In genomic region chr7:127655720-127656119, GRCh38 we compare ENCODE assay signal across 27 cellular contexts. TPM values are rescaled to one million over a fixed set of nuclear protein-coding genes. Genes with fewer than 3 reads are reported as not detected.
DNase-seq lines count a peak whose midpoint lies in the region; ATAC-seq, FAIRE-seq and TF ChIP-seq lines count a peak whose summit lies in the region.
"Had no signal": no experiment of that assay in that cellular context is flagged by ENCODE, and none has a peak within 500 bp of the region (broad histone marks: within the 10 kb centered on the region; RNA-seq: fewer than 3 reads in every experiment).

No MANE protein-coding gene starts in this region.

- 91% methylated on average over 2 of the region's 2 CpGs for WGBS in HepG2 (ENCODE audit: low lambda C conversion rate)
- 56% methylated on average over 2 of the region's 2 CpGs for WGBS in right lobe of liver (ENCODE audit: insufficient coverage, low coverage, low lambda C conversion rate, missing lambda C conversion rate)
- WGBS in hepatocyte (ENCODE audit: low lambda C conversion rate, missing lambda C conversion rate) = 78% methylated on average over 2 of the region's 2 CpGs

- H2AFZ ChIP-seq in HepG2 (ENCODE audit: low read length) = no peak overlapping the region
- no peak overlapping the region for H2AFZ ChIP-seq in hepatocyte

- TF ChIP-seq CTCF in HepG2 (CRISPR knock-in tag; IDR thresholded peaks at IDR 0.05) (no peak), right lobe of liver (IDR thresholded peaks at IDR 0.05) (no peak), WTC11 (IDR thresholded peaks at IDR 0.05) (no peak), hepatocyte (IDR thresholded peaks at IDR 0.05; ENCODE audit: poor library complexity) (no peak), type B pancreatic cell (conservative IDR thresholded peaks at IDR 0.05) (no peak)

- no peak overlapping the region for H3K9ac ChIP-seq in HepG2 (ENCODE audit: insufficient read depth, low read depth, low read length)

- H3K36me3 ChIP-seq in HepG2 (replicated peaks in 1 of 2; ENCODE audit: control insufficient read depth in 1 of 2, insufficient read depth in 2 of 2, low read length in 2 of 2) (peaks cover 2 to 41% of the 10 kb centered on the region in 2 experiments; a peak in 3 of 5 replicates), right lobe of liver (peaks cover 0 to 7% (median 0%) of the 10 kb centered on the region in 4 donors), hepatocyte (replicated peaks; ENCODE audit: insufficient read depth, low read depth) (peaks cover 3% of the 10 kb centered on the region)

- no peak for FAIRE-seq in HepG2 (lab: Jason Lieb, UNC)
- FAIRE-seq: H54, islet of Langerhans, urothelium cell line had no signal

- H3K4me3 Mint-ChIP-seq in WTC11 (no peak overlapping the region), type B pancreatic cell (peak overlapping the region; percentile 9)
- H3K4me3 Mint-ChIP-seq: activated CD8-positive, alpha-beta T cell treated with anti-CD3 and anti-CD28 coated beads, Interleukin-2, amount 10 ng/mL, durations not matched to agents 7 days and 5 days had no signal

- no peaks in the 10 kb centered on the region for H3K9me3 ChIP-seq in HepG2 (ENCODE audit: low read length)
- no peaks in the 10 kb centered on the region for H3K9me3 ChIP-seq in right lobe of liver
- no peaks in the 10 kb centered on the region for H3K9me3 ChIP-seq in hepatocyte (ENCODE audit: low read depth)
- H3K9me3 ChIP-seq: esophagus squamous epithelium, MG63 had no signal

- TF ChIP-seq POLR2A in HepG2 (IDR thresholded peaks at IDR 0.05; ENCODE audit: insufficient read depth in 1 of 2, low read depth in 2 of 2, low read length in 2 of 2) (no peak), right lobe of liver (IDR thresholded peaks at IDR 0.05) (no peak)

- H3K4me1 ChIP-seq in HepG2 (ENCODE audit: insufficient read depth, low read length) (peaks cover 66% of the 10 kb centered on the region), right lobe of liver (peaks cover 0 to 31% (median 15%) of the 10 kb centered on the region in 4 donors), hepatocyte (ENCODE audit: insufficient read depth) (peaks cover 34% of the 10 kb centered on the region)

- H3K9me3 Mint-ChIP-seq in WTC11 (no peaks in the 10 kb centered on the region), type B pancreatic cell (no peaks in the 10 kb centered on the region)
- H3K9me3 Mint-ChIP-seq: CD4-positive, CD25-positive, alpha-beta regulatory T cell; naive thymus-derived CD4-positive, alpha-beta T cell; T-helper 1 cell treated with Interleukin-12 subunit alpha and Interleukin-12 subunit beta and Interleukin-4 antibody, amounts not matched to agents 30 μg/mL and 1 μg/mL, for 36 hours had no signal

- H3K36me3 Mint-ChIP-seq in WTC11 = peaks cover 31% of the 10 kb centered on the region
- H3K36me3 Mint-ChIP-seq in type B pancreatic cell = peaks cover 16% of the 10 kb centered on the region

- H4K20me1 ChIP-seq in HepG2 (ENCODE audit: insufficient read depth, low read length) (peaks cover 62% of the 10 kb centered on the region), hepatocyte (ENCODE audit: insufficient read depth, poor library complexity, severe bottlenecking) (peaks cover 77% of the 10 kb centered on the region)

- H3K27me3 Mint-ChIP-seq in WTC11 (ENCODE audit: low read depth) = no peaks in the 10 kb centered on the region
- no peaks in the 10 kb centered on the region for H3K27me3 Mint-ChIP-seq in type B pancreatic cell
- H3K27me3 Mint-ChIP-seq: CD4-positive, CD25-positive, alpha-beta regulatory T cell; naive thymus-derived CD4-positive, alpha-beta T cell had no signal

- intact Hi-C loops in HepG2 (cut with micrococcal nuclease; ENCODE audit: unreplicated experiment) = loop anchor here (10.0 kb wide), 2 partner anchors 71 to 261 kb away; partner anchors contain the start of genes ARF5, GCC1 and ZNF800
- intact Hi-C loops in right lobe of liver (cut with DNase I) = no loop called here

- no TSS peak for BruUV-seq in HepG2 (replicated peaks; lab: Mats Ljungman, UMichigan)

- DNase-seq in HepG2 (ENCODE audit: low spot score) (no peak), right lobe of liver (no peak), WTC11 (ENCODE audit: low spot score) (no peak), hepatocyte (ENCODE audit: low spot score) (no peak), type B pancreatic cell (ENCODE audit: extremely low spot score, unreplicated experiment) (no peak), foreskin melanocyte (no peak)
- DNase-seq in stimulated activated naive CD4-positive, alpha-beta T cell (lab: John Stamatoyannopoulos, UW) = no peak
- DNase-seq: activated CD8-positive, alpha-beta T cell treated with anti-CD3 and anti-CD28 coated beads, Interleukin-2, amount 10 ng/mL, durations not matched to agents 7 days and 5 days; activated effector memory CD4-positive, alpha-beta T cell treated with Interleukin-2 at 50 U/mL for 16 hours; CD4-positive, CD25-positive, alpha-beta regulatory T cell; dermis blood vessel endothelial cell; DMS79; esophagus squamous epithelium; glutamatergic neuron; MG63; naive thymus-derived CD4-positive, alpha-beta T cell; NCI-H345; NK-92 treated with Interleukin-12 subunit alpha and Interleukin-12 subunit beta, amount 100 ng/mL, for 24 hours; SHP77 treated with DMSO at 0.1 percent for 48 hours; stimulated activated CD4-positive, alpha-beta T cell treated with anti-CD3 and anti-CD28 coated beads, Interleukin-15, amount 100 ng/mL, for 24 hours; stimulated activated naive CD8-positive, alpha-beta T cell treated with anti-CD3 and anti-CD28 coated beads, Interleukin-15, Interleukin-2, amounts not matched to agents 100 U/mL and 50 U/mL, for 24 hours had no signal

- H3K27me3 ChIP-seq in HepG2 (ENCODE audit: control insufficient read depth in 1 of 2, insufficient read depth in 2 of 2, low read length in 2 of 2) (no peaks in the 10 kb centered on the region; a peak in 1 of 5 replicates), right lobe of liver (no peaks in the 10 kb centered on the region), hepatocyte (no peaks in the 10 kb centered on the region)
- H3K27me3 ChIP-seq: esophagus squamous epithelium, MG63 had no signal

- POLR2A ChIA-PET in HepG2 (lab: Yijun Ruan, JAX) (no interaction called here), WTC11 (lab: Charles Lee) (interaction anchor here (0.7 kb wide), 1 partner anchor 35 kb away, joined by 5 read pairs; no protein-coding TSS in a partner anchor)

- peaks cover 47% of the 10 kb centered on the region for H3K4me1 Mint-ChIP-seq in WTC11
- peaks cover 38% of the 10 kb centered on the region for H3K4me1 Mint-ChIP-seq in type B pancreatic cell (ENCODE audit: unreplicated experiment)

- H3K9me2 ChIP-seq in hepatocyte (replicated peaks; ENCODE audit: insufficient read depth) = no peaks in the 10 kb centered on the region

- H3K4me3 ChIP-seq in HepG2 (replicated peaks in 1 of 3; ENCODE audit: insufficient read depth in 1 of 3, low read depth in 2 of 3, low read length in 3 of 3) (peak overlapping the region in 1 of 3 experiments; percentile 8; a peak in 1 of 6 replicates), right lobe of liver (no peak overlapping the region), hepatocyte (no peak overlapping the region)
- H3K4me3 ChIP-seq: esophagus squamous epithelium, MG63 had no signal

- in situ Hi-C loops in HepG2 (cut with HindIII; ENCODE audit: extremely low pct_ligation_motif_present, low pct_unique_long_range_greater_than_20kb) = no loop called here

- H3K79me2 ChIP-seq in HepG2 (ENCODE audit: insufficient read depth, low read length) (peaks cover 87% of the 10 kb centered on the region), hepatocyte (peaks cover 85% of the 10 kb centered on the region)

- H3K27ac ChIP-seq in HepG2 (ENCODE audit: extremely low read length, insufficient read depth, low read length) (no peak overlapping the region), right lobe of liver (no peak overlapping the region), hepatocyte (no peak overlapping the region)
- H3K27ac ChIP-seq: esophagus squamous epithelium had no signal

- peak overlapping the region; percentile 43; the same call in 1 of the 2 replicates for H3K27ac Mint-ChIP-seq in WTC11
- H3K27ac Mint-ChIP-seq in type B pancreatic cell = no peak overlapping the region
- H3K27ac Mint-ChIP-seq: activated CD8-positive, alpha-beta T cell treated with anti-CD3 and anti-CD28 coated beads, Interleukin-2, amount 10 ng/mL, durations not matched to agents 7 days and 5 days; T-helper 1 cell treated with Interleukin-12 subunit alpha and Interleukin-12 subunit beta and Interleukin-4 antibody, amounts not matched to agents 30 μg/mL and 1 μg/mL, for 36 hours had no signal

- H3K4me2 ChIP-seq in HepG2 (ENCODE audit: low read depth, low read length) (peak overlapping the region; percentile 83), hepatocyte (peak overlapping the region; percentile 75)

- TF ChIP-seq EP300 in HepG2 (IDR thresholded peaks at IDR 0.05; ENCODE audit: low read depth in 2 of 2, low read length in 2 of 2) (no peak), HepG2 (CRISPR knock-in tag; IDR thresholded peaks at IDR 0.05; ENCODE audit: borderline replicate concordance) (no peak)

- TF ChIP-seq RAD21 in HepG2 (CRISPR knock-in tag; IDR thresholded peaks at IDR 0.05) = no peak

- CTCF ChIA-PET in HepG2 (lab: Yijun Ruan, JAX; ENCODE audit: low intra/inter-chr PET ratio, low total read pairs) = no interaction called here
- CTCF ChIA-PET in WTC11 (lab: Charles Lee) = interaction anchor here (2.5 kb wide), 1 partner anchor 26 kb away, joined by 11 read pairs; no protein-coding TSS in a partner anchor

- no peak for ATAC-seq in HepG2
- no peak for ATAC-seq in right lobe of liver
- ATAC-seq in WTC11 = no peak
- no peak for ATAC-seq in SK-N-SH treated with all-trans-retinoic acid at 6 μM for 48 hours
- ATAC-seq: activated CD8-positive, alpha-beta T cell treated with anti-CD3 and anti-CD28 coated beads, Interleukin-2, amount 10 ng/mL, durations not matched to agents 7 days and 5 days; naive thymus-derived CD4-positive, alpha-beta T cell; stimulated activated naive CD8-positive, alpha-beta T cell treated with anti-CD3 and anti-CD28 coated beads, Interleukin-15, Interleukin-2, amounts not matched to agents 100 U/mL and 50 U/mL, for 24 hours had no signal

RNA-seq across cellular contexts. Expression of gene SND1, which starts 3.7 kb away (rescaled TPM):
- total RNA-seq in HepG2 (2016; rRNA removed; fragmentation: Illumina TruSeq; extraction: Trizol) (170 and 182 TPM in 2 replicates), right lobe of liver (100 to 1,000 TPM in 5 of 6 experiments, 10 to 100 TPM in 1; 77.5 to 150 (median 126) TPM), WTC11 (2021) (237 to 261 TPM (median 240 TPM) in 3 replicates), hepatocyte (200 and 205 TPM in 2 replicates), type B pancreatic cell (ENCODE audit: low replicate concordance) (183 and 199 TPM in 2 replicates)
- 34.5 and 40.2 TPM in 2 replicates for total RNA-seq in HepG2 (2016; cell fraction: cytosol; rRNA removed; fragmentation: Illumina TruSeq; extraction: Trizol; ENCODE audit: low read depth)
- 155 and 182 TPM in 2 replicates for total RNA-seq in HepG2 (2016; cell fraction: insoluble cytoplasmic fraction; rRNA removed; fragmentation: Illumina TruSeq; extraction: Trizol)
- total RNA-seq in HepG2 (2016; cell fraction: membrane; rRNA removed; fragmentation: Illumina TruSeq; extraction: Trizol) = 84.3 and 94.4 TPM in 2 replicates
- total RNA-seq in HepG2 (2016; cell fraction: nucleus; rRNA removed; fragmentation: Illumina TruSeq; extraction: Trizol) = 172 and 175 TPM in 2 replicates
- polyA plus RNA-seq in HepG2 (2011; rRNA removed) (110 and 126 TPM in 2 replicates), hepatocyte (130 and 141 TPM in 2 replicates)
- 131 and 133 TPM in 2 replicates for polyA plus RNA-seq in HepG2 (2011; cell fraction: cytosol; rRNA removed)
- 69.2 and 72.7 TPM in 2 replicates for polyA plus RNA-seq in HepG2 (2011; cell fraction: nucleus; rRNA removed)
- 165 and 216 TPM in 2 replicates for polyA plus RNA-seq in HepG2 (2012)
- 22.2 and 26.2 TPM in 2 replicates for polyA plus RNA-seq in HepG2 (2016; cell fraction: cytosol; fragmentation: Illumina TruSeq; extraction: Trizol; ENCODE audit: low read depth)
- polyA plus RNA-seq in HepG2 (2016; cell fraction: insoluble cytoplasmic fraction; fragmentation: Illumina TruSeq; extraction: Trizol; ENCODE audit: low read depth) = 124 and 140 TPM in 2 replicates
- polyA plus RNA-seq in HepG2 (2016; cell fraction: membrane; fragmentation: Illumina TruSeq; extraction: Trizol; ENCODE audit: low read depth) = 49.9 and 61.8 TPM in 2 replicates
- 108 TPM in 2 replicates for polyA plus RNA-seq in HepG2 (2016; cell fraction: nucleus; fragmentation: Illumina TruSeq; extraction: Trizol; ENCODE audit: insufficient read depth, low read depth)
- polyA minus RNA-seq in HepG2 (2011; rRNA and poly(A)+ RNA removed; ENCODE audit: low replicate concordance) = 268 and 294 TPM in 2 replicates
- polyA minus RNA-seq in HepG2 (2011; cell fraction: cytosol; rRNA and poly(A)+ RNA removed) = 168 and 188 TPM in 2 replicates
- polyA minus RNA-seq in HepG2 (2011; cell fraction: nucleus; rRNA and poly(A)+ RNA removed) = 266 and 305 TPM in 2 replicates

RNA-seq across cellular contexts. Expression of gene PAX4, which starts 37.8 kb away (rescaled TPM):
- total RNA-seq in HepG2 (2016; rRNA removed; fragmentation: Illumina TruSeq; extraction: Trizol) (not detected in 2 replicates), right lobe of liver (not detected), WTC11 (2021) (not detected in 3 replicates), hepatocyte (0.24 and 0.30 TPM in 2 replicates), type B pancreatic cell (ENCODE audit: low replicate concordance) (3.4 and 14.9 TPM in 2 replicates)
- total RNA-seq in HepG2 (2016; cell fraction: cytosol; rRNA removed; fragmentation: Illumina TruSeq; extraction: Trizol; ENCODE audit: low read depth) = not detected in 2 replicates
- total RNA-seq in HepG2 (2016; cell fraction: insoluble cytoplasmic fraction; rRNA removed; fragmentation: Illumina TruSeq; extraction: Trizol) = not detected in 2 replicates
- total RNA-seq in HepG2 (2016; cell fraction: membrane; rRNA removed; fragmentation: Illumina TruSeq; extraction: Trizol) = not detected in 2 replicates
- total RNA-seq in HepG2 (2016; cell fraction: nucleus; rRNA removed; fragmentation: Illumina TruSeq; extraction: Trizol) = not detected in 2 replicates
- polyA plus RNA-seq in HepG2 (2011; rRNA removed) (not detected in 2 replicates), hepatocyte (0.65 and 0.66 TPM in 2 replicates)
- polyA plus RNA-seq in HepG2 (2011; cell fraction: cytosol; rRNA removed) = not detected in 2 replicates
- not detected in 2 replicates for polyA plus RNA-seq in HepG2 (2011; cell fraction: nucleus; rRNA removed)
- polyA plus RNA-seq in HepG2 (2012) = not detected in 2 replicates
- polyA plus RNA-seq in HepG2 (2016; cell fraction: cytosol; fragmentation: Illumina TruSeq; extraction: Trizol; ENCODE audit: low read depth) = not detected in 2 replicates
- polyA plus RNA-seq in HepG2 (2016; cell fraction: insoluble cytoplasmic fraction; fragmentation: Illumina TruSeq; extraction: Trizol; ENCODE audit: low read depth) = not detected in 2 replicates
- polyA plus RNA-seq in HepG2 (2016; cell fraction: membrane; fragmentation: Illumina TruSeq; extraction: Trizol; ENCODE audit: low read depth) = not detected in 2 replicates
- polyA plus RNA-seq in HepG2 (2016; cell fraction: nucleus; fragmentation: Illumina TruSeq; extraction: Trizol; ENCODE audit: insufficient read depth, low read depth) = not detected in 2 replicates
- not detected in 2 replicates for polyA minus RNA-seq in HepG2 (2011; rRNA and poly(A)+ RNA removed; ENCODE audit: low replicate concordance)
- not detected in 2 replicates for polyA minus RNA-seq in HepG2 (2011; cell fraction: cytosol; rRNA and poly(A)+ RNA removed)
- not detected in 2 replicates for polyA minus RNA-seq in HepG2 (2011; cell fraction: nucleus; rRNA and poly(A)+ RNA removed)
- total RNA-seq: activated CD8-positive, alpha-beta T cell treated with anti-CD3 and anti-CD28 coated beads, Interleukin-2, amount 10 ng/mL, durations not matched to agents 7 days and 5 days; CD4-positive, CD25-positive, alpha-beta regulatory T cell; dermis blood vessel endothelial cell; esophagus squamous epithelium; lung microvascular endothelial cell; naive thymus-derived CD4-positive, alpha-beta T cell had no signal
- polyA plus RNA-seq: CD4-positive, CD25-positive, alpha-beta regulatory T cell; naive thymus-derived CD4-positive, alpha-beta T cell had no signal
